ENCODE assay signal across 22 cellular contexts in genomic region chr2:22253171-22253570, GRCh38.
"Had no signal": no experiment of that assay in that cellular context is flagged by ENCODE, and none has a peak within 500 bp of the region (broad histone marks: within the 10 kb centered on the region; RNA-seq: fewer than 3 reads in every experiment).

No MANE protein-coding gene starts in this region.

- H3K9me3 ChIP-seq: left ventricle myocardium inferior, prostate gland, right lobe of liver, tibial artery, upper lobe of left lung, uterus had no signal

- H3K4me1 Mint-ChIP-seq: naive B cell; nephron; stimulated activated effector memory CD8-positive, alpha-beta T cell treated with anti-CD3 and anti-CD28 coated beads, Interleukin-12 subunit alpha, Interleukin-12 subunit beta, amount 100 ng/mL, for 72 hours had no signal

- H3K4me3 ChIP-seq: coronary artery, hepatocyte, left ventricle myocardium inferior, lung, prostate gland, right lobe of liver, tibial artery, upper lobe of left lung, uterus had no signal

- H3K36me3 ChIP-seq: left ventricle myocardium inferior, prostate gland, right lobe of liver, tibial artery, upper lobe of left lung, uterus had no signal

- H3K36me3 Mint-ChIP-seq: naive B cell; stimulated activated effector memory CD8-positive, alpha-beta T cell treated with anti-CD3 and anti-CD28 coated beads, Interleukin-12 subunit alpha, Interleukin-12 subunit beta, amount 100 ng/mL, for 72 hours had no signal

- H3K4me3 Mint-ChIP-seq: naive B cell; nephron; stimulated activated effector memory CD8-positive, alpha-beta T cell treated with anti-CD3 and anti-CD28 coated beads, Interleukin-12 subunit alpha, Interleukin-12 subunit beta, amount 100 ng/mL, for 72 hours had no signal

- H3K27me3 ChIP-seq: hepatocyte, right lobe of liver, tibial artery, upper lobe of left lung, uterus had no signal

- H3K27me3 Mint-ChIP-seq: naive B cell had no signal

- H3K27ac ChIP-seq: coronary artery, hepatocyte, left ventricle myocardium inferior, parathyroid adenoma, prostate gland, right lobe of liver, tibial artery, upper lobe of left lung, uterus had no signal

- H3K9me3 Mint-ChIP-seq: nephron had no signal

- DNase-seq: effector CD4-positive, alpha-beta T cell; foreskin melanocyte; head of caudate nucleus; islet precursor cell; left ventricle myocardium inferior; mesenchymal stem cell; naive B cell; retina; right lobe of liver; stimulated activated CD4-positive, alpha-beta T cell treated with anti-CD3 and anti-CD28 coated beads, Interleukin-4, amount 100 ng/mL, for 1 hour; stimulated activated CD8-positive, alpha-beta memory T cell treated with anti-CD3 and anti-CD28 coated beads, Interleukin-4, amount 100 ng/mL, for 48 hours; stimulated activated naive CD8-positive, alpha-beta T cell treated with anti-CD3 and anti-CD28 coated beads, Interleukin-15, Interleukin-2, amounts not matched to agents 100 U/mL and 50 U/mL, for 24 hours; tibial artery; upper lobe of left lung; uterus had no signal

- H3K79me2 ChIP-seq: hepatocyte, parathyroid adenoma had no signal

- H2AFZ ChIP-seq: hepatocyte, parathyroid adenoma had no signal

- H3K4me2 ChIP-seq: hepatocyte had no signal

- H3K4me1 ChIP-seq: left ventricle myocardium inferior, parathyroid adenoma, prostate gland, right lobe of liver, tibial artery, upper lobe of left lung, uterus had no signal

- ATAC-seq: right lobe of liver; stimulated activated effector memory CD8-positive, alpha-beta T cell treated with anti-CD3 and anti-CD28 coated beads, Interleukin-12 subunit alpha, Interleukin-12 subunit beta, amount 100 ng/mL, for 72 hours; stimulated activated naive CD8-positive, alpha-beta T cell treated with anti-CD3 and anti-CD28 coated beads, Interleukin-15, Interleukin-2, amounts not matched to agents 100 U/mL and 50 U/mL, for 24 hours had no signal

- H3K9ac ChIP-seq: parathyroid adenoma had no signal

- H3K27ac Mint-ChIP-seq: naive B cell; nephron; stimulated activated effector memory CD8-positive, alpha-beta T cell treated with anti-CD3 and anti-CD28 coated beads, Interleukin-12 subunit alpha, Interleukin-12 subunit beta, amount 100 ng/mL, for 72 hours had no signal
